22 cellular contexts compared by ENCODE assay signal in genomic region chr4:69823048-69823447, GRCh38. TPM values are rescaled to one million over a fixed set of nuclear protein-coding genes. Genes with fewer than 3 reads are reported as not detected.
DNase-seq lines count a peak whose midpoint lies in the region; ATAC-seq, FAIRE-seq and TF ChIP-seq lines count a peak whose summit lies in the region.
"Had no signal": no experiment of that assay in that cellular context is flagged by ENCODE, and none has a peak within 500 bp of the region (broad histone marks: within the 10 kb centered on the region; RNA-seq: fewer than 3 reads in every experiment).

No MANE protein-coding gene starts in this region.

- H4K91ac ChIP-seq in H1 (replicated peaks; ENCODE audit: insufficient read length, low read length), result no peak overlapping the region

- no peak overlapping the region for H3K4me3 ChIP-seq in SK-N-SH (ENCODE audit: low read depth in 2 of 2, low read length in 1 of 2)
- H3K4me3 ChIP-seq in H1 (ENCODE audit: extremely low read depth in 1 of 4, insufficient read depth in 2 of 4, low read depth in 3 of 4, low read length in 4 of 4), result no peak overlapping the region
- H3K4me3 ChIP-seq: A549; BLaER1 treated with 17β-estradiol and CSF1 and Interleukin-3, amounts not matched to agents 10 nM and 100 nM; gastrocnemius medialis; spleen had no signal

- peaks cover 4% of the 10 kb centered on the region for H3K36me3 Mint-ChIP-seq in type B pancreatic cell

- 38% methylated on average over 4 of the region's 4 CpGs for WGBS in SK-N-SH (ENCODE audit: low lambda C conversion rate)
- 89% methylated on average over 4 of the region's 4 CpGs; no CpG with 5 or more reads in 1 of the 2 experiments for WGBS in H1 (ENCODE audit: extremely low coverage in 1 of 2, insufficient coverage in 1 of 2, insufficient read length in 1 of 2, insufficient replicate concordance in 2 of 2, low coverage in 1 of 2, low lambda C conversion rate in 2 of 2, missing lambda C conversion rate in 1 of 2), 2 experiments

- H3K4me1 ChIP-seq in SK-N-SH (ENCODE audit: control insufficient read depth in 1 of 2, insufficient read depth in 2 of 2, low read depth in 1 of 2, low read length in 1 of 2) (no peaks in the 10 kb centered on the region), H1 (replicated peaks in 1 of 4; ENCODE audit: control insufficient read depth in 3 of 4, insufficient read depth in 4 of 4, low read length in 3 of 4) (no peaks in the 10 kb centered on the region)
- H3K4me1 ChIP-seq: A549; BLaER1 treated with 17β-estradiol and CSF1 and Interleukin-3, amounts not matched to agents 10 nM and 100 nM; gastrocnemius medialis had no signal

- no peaks in the 10 kb centered on the region for H3K9me3 Mint-ChIP-seq in type B pancreatic cell

- no peak overlapping the region for H2AK5ac ChIP-seq in H1 (ENCODE audit: low read depth, low read length)

- no peak overlapping the region for H3K4ac ChIP-seq in H1 (replicated peaks; ENCODE audit: insufficient read length, low read depth, low read length)

- H4K8ac ChIP-seq in H1 (ENCODE audit: extremely low read depth, insufficient read depth, low read length), result no peak overlapping the region

- no peaks in the 10 kb centered on the region for H3K27me3 Mint-ChIP-seq in type B pancreatic cell

- H2AFZ ChIP-seq in SK-N-SH (ENCODE audit: low read depth), result peak overlapping the region; percentile 41; the same call in 1 of the 2 replicates
- H2AFZ ChIP-seq in H1 (ENCODE audit: low read length), result peak overlapping the region; percentile 96

- H3K23ac ChIP-seq in H1 (ENCODE audit: insufficient read length), result no peak overlapping the region

- TF ChIP-seq EP300 in SK-N-SH (IDR thresholded peaks at IDR 0.05; ENCODE audit: borderline replicate concordance in 1 of 2, low read depth in 1 of 2, low read length in 1 of 2) (no peak), H1 (IDR thresholded peaks at IDR 0.05; ENCODE audit: borderline replicate concordance in 1 of 2, low read depth in 2 of 2, low read length in 2 of 2) (no peak)

- H3K27ac ChIP-seq in SK-N-SH (ENCODE audit: low read depth in 2 of 2, low read length in 1 of 2) (no peak overlapping the region), H1 (ENCODE audit: low read depth, low read length) (no peak overlapping the region)
- H3K27ac ChIP-seq: A549; BLaER1 treated with 17β-estradiol and CSF1 and Interleukin-3, amounts not matched to agents 10 nM and 100 nM; gastrocnemius medialis; spleen had no signal

- H3K4me2 ChIP-seq in SK-N-SH, result no peak overlapping the region
- H3K4me2 ChIP-seq in H1 (ENCODE audit: insufficient read depth in 1 of 2, low read depth in 2 of 2, low read length in 2 of 2), result no peak overlapping the region
- H3K4me2 ChIP-seq: A549; BLaER1 treated with 17β-estradiol and CSF1 and Interleukin-3, amounts not matched to agents 10 nM and 100 nM had no signal

- no peak for TF ChIP-seq POLR2A in H1 (IDR thresholded peaks at IDR 0.05; ENCODE audit: control extremely low read depth in 1 of 2, low read depth in 2 of 2, low read length in 2 of 2)

- H3K23me2 ChIP-seq in H1 (ENCODE audit: low read depth, low read length), result no peaks in the 10 kb centered on the region

- H2BK5ac ChIP-seq in H1 (ENCODE audit: low read depth, low read length), result no peak overlapping the region

- H3K79me1 ChIP-seq in H1 (ENCODE audit: low read depth, low read length), result no peaks in the 10 kb centered on the region

- H2BK20ac ChIP-seq in H1 (ENCODE audit: low read length), result no peak overlapping the region

- H3F3A ChIP-seq in SK-N-SH (replicated peaks; ENCODE audit: insufficient read depth), result peaks cover 3% of the 10 kb centered on the region

- H3K9me3 ChIP-seq in SK-N-SH (no peaks in the 10 kb centered on the region), H1 (ENCODE audit: insufficient read depth in 2 of 2, low read depth in 1 of 2, low read length in 1 of 2) (no peaks in the 10 kb centered on the region)
- H3K9me3 ChIP-seq: A549, gastrocnemius medialis had no signal

- no peak overlapping the region for H2BK120ac ChIP-seq in H1 (replicated peaks; ENCODE audit: low read depth, low read length)

- H3K79me2 ChIP-seq in SK-N-SH (ENCODE audit: insufficient read depth) (no peaks in the 10 kb centered on the region), H1 (ENCODE audit: control insufficient read depth in 1 of 2, insufficient read depth in 2 of 2, low read length in 2 of 2) (no peaks in the 10 kb centered on the region)

- no peak overlapping the region for H3K14ac ChIP-seq in H1 (ENCODE audit: insufficient read length)

- H3K56ac ChIP-seq in H1 (replicated peaks; ENCODE audit: insufficient read length, low read depth, low read length), result no peak overlapping the region

- H4K5ac ChIP-seq in H1 (ENCODE audit: insufficient read length, low read depth, low read length), result no peak overlapping the region

- DNase-seq in SK-N-SH (no peak), H1 (ENCODE audit: low read depth in 1 of 2, low spot score in 2 of 2) (no peak), type B pancreatic cell (ENCODE audit: extremely low spot score, unreplicated experiment) (no peak), dedifferentiated amniotic fluid mesenchymal stem cell (ENCODE audit: extremely low spot score) (no peak), hippocampal formation (lab: John Stamatoyannopoulos, UW) (no peak)
- DNase-seq: amniotic stem cell, gastrocnemius medialis, midbrain, NCI-H2081 treated with DMSO at 0.1 percent for 48 hours, substantia nigra had no signal

- no peaks in the 10 kb centered on the region for H4K20me1 ChIP-seq in SK-N-SH (ENCODE audit: insufficient read depth)
- no peaks in the 10 kb centered on the region for H4K20me1 ChIP-seq in H1 (replicated peaks in 1 of 2; ENCODE audit: control insufficient read depth in 1 of 2, insufficient read depth in 2 of 2, low read length in 2 of 2)
- H4K20me1 ChIP-seq: BLaER1 treated with 17β-estradiol and CSF1 and Interleukin-3, amounts not matched to agents 10 nM and 100 nM had no signal

- H3K36me3 ChIP-seq in SK-N-SH (replicated peaks in 1 of 2; ENCODE audit: control insufficient read depth in 1 of 2, insufficient read depth in 2 of 2, low read length in 1 of 2) (no peaks in the 10 kb centered on the region), H1 (ENCODE audit: control insufficient read depth in 2 of 4, insufficient read depth in 4 of 4, low read length in 3 of 4) (no peaks in the 10 kb centered on the region)
- H3K36me3 ChIP-seq: BLaER1 treated with 17β-estradiol and CSF1 and Interleukin-3, amounts not matched to agents 10 nM and 100 nM; gastrocnemius medialis; spleen had no signal

- H3K9me2 ChIP-seq in SK-N-SH, result no peaks in the 10 kb centered on the region

- H2BK15ac ChIP-seq in H1 (ENCODE audit: low read length), result no peak overlapping the region

- no peak overlapping the region for H2BK12ac ChIP-seq in H1 (ENCODE audit: low read depth, low read length)

- H3K4me1 Mint-ChIP-seq in type B pancreatic cell (ENCODE audit: unreplicated experiment), result no peaks in the 10 kb centered on the region

- H3K9ac ChIP-seq in SK-N-SH (no peak overlapping the region), H1 (replicated peaks in 1 of 4; ENCODE audit: extremely low read depth in 1 of 4, low read depth in 3 of 4, low read length in 3 of 4) (no peak overlapping the region)
- H3K9ac ChIP-seq: BLaER1 treated with 17β-estradiol and CSF1 and Interleukin-3, amounts not matched to agents 10 nM and 100 nM had no signal

- no peak for TF ChIP-seq CTCF in SK-N-SH (IDR thresholded peaks at IDR 0.05)
- TF ChIP-seq CTCF in H1 (IDR thresholded peaks at IDR 0.05; ENCODE audit: control extremely low read depth in 1 of 3, insufficient read depth in 1 of 3, low read depth in 1 of 3, low read length in 3 of 3), result no peak
- no peak for TF ChIP-seq CTCF in type B pancreatic cell (conservative IDR thresholded peaks at IDR 0.05)

- no peak overlapping the region for H3K18ac ChIP-seq in H1 (ENCODE audit: extremely low read depth, low read length)

- CTCF ChIA-PET in SK-N-SH (lab: Yijun Ruan, JAX), result interaction anchor here (0.6 to 1.2 kb wide), 2 partner anchors 10 to 32 kb away, joined by 3 to 5 read pairs; no protein-coding TSS in a partner anchor
- CTCF ChIA-PET in H1 (lab: Charles Lee; ENCODE audit: partially characterized antibody), result interaction anchor here (0.6 to 2.7 kb wide), 21 partner anchors 11 to 685 kb away, joined by 3 to 10 read pairs (median 4); no protein-coding TSS in a partner anchor

- FAIRE-seq in H1 (lab: Jason Lieb, UNC), result no peak
- FAIRE-seq: A549, H54 had no signal

- no peak overlapping the region for H3K4me3 Mint-ChIP-seq in type B pancreatic cell

- ATAC-seq in SK-N-SH treated with all-trans-retinoic acid at 6 μM for 48 hours (no peak; the same call in 2 of the 3 replicates), HG03159 (IDR thresholded peaks at IDR 0.05; ENCODE audit: unreplicated experiment) (peak; percentile 4), HG03139 (IDR thresholded peaks at IDR 0.05; ENCODE audit: unreplicated experiment) (no peak)
- ATAC-seq: gastrocnemius medialis, Right ventricle myocardium inferior had no signal

- TF ChIP-seq RAD21 in SK-N-SH (IDR thresholded peaks at IDR 0.05; ENCODE audit: low read length) (no peak), H1 (IDR thresholded peaks at IDR 0.05 in 1 of 2, conservative IDR thresholded peaks at IDR 0.05 in 1 of 2; ENCODE audit: low read depth in 2 of 2, low read length in 2 of 2) (no peak)

- POLR2A ChIA-PET in SK-N-SH (lab: Yijun Ruan, JAX) (no interaction called here), H1 (lab: Charles Lee; ENCODE audit: partially characterized antibody) (no interaction called here)

- H3K27ac Mint-ChIP-seq in type B pancreatic cell, result peak overlapping the region; percentile 26

- H3K27me3 ChIP-seq in SK-N-SH (ENCODE audit: insufficient read depth) (no peaks in the 10 kb centered on the region), H1 (replicated peaks in 1 of 4; ENCODE audit: control insufficient read depth in 3 of 4, extremely low read depth in 1 of 4, insufficient read depth in 3 of 4, low read length in 3 of 4) (no peaks in the 10 kb centered on the region)
- H3K27me3 ChIP-seq: BLaER1 treated with 17β-estradiol and CSF1 and Interleukin-3, amounts not matched to agents 10 nM and 100 nM; gastrocnemius medialis; spleen had no signal

TF ChIP-seq in SK-N-SH treated with all-trans-retinoic acid at 6 μM for 48 hours, 23 proteins besides CTCF, POLR2A, EP300 and RAD21 (continues in another document):
- TF ChIP-seq ZNF8 (CRISPR knock-in tag; IDR thresholded peaks at IDR 0.05), result no peak

RNA-seq across cellular contexts. Expression of gene SULT1E1, which starts 36.9 kb away (rescaled TPM):
- polyA plus RNA-seq in SK-N-SH (2012; rRNA removed) (13.7 and 21.5 TPM in 2 replicates), H1 (2011; rRNA removed) (not detected in 2 replicates)
- 16.3 and 21.8 TPM in 2 replicates for polyA plus RNA-seq in SK-N-SH (2012; cell fraction: cytosol; rRNA removed)
- polyA plus RNA-seq in SK-N-SH (2012; cell fraction: nucleus; rRNA removed), result 16.4 and 44.9 TPM in 2 replicates
- not detected in 2 replicates for total RNA-seq in H1 (2021; fragmentation: NEBNext Ultra II Directional; extraction: Animal tissue kit (Norgen Biotek cat#: 25700))
- not detected for polyA plus RNA-seq in H1 (2011; cell fraction: cytosol; rRNA removed)
- not detected for polyA plus RNA-seq in H1 (2011; cell fraction: nucleus; rRNA removed)
- not detected in 4 replicates for polyA plus RNA-seq in H1 (2012, experiment 1 of 2)
- polyA plus RNA-seq in H1 (2012, experiment 2 of 2), result not detected
- not detected for polyA plus RNA-seq in H1 (2013, experiment 1 of 2)
- 0.02 TPM for polyA plus RNA-seq in H1 (2013, experiment 2 of 2)
- not detected in 2 replicates for polyA minus RNA-seq in H1 (2011; rRNA and poly(A)+ RNA removed)
- not detected for polyA minus RNA-seq in H1 (2011; cell fraction: cytosol; rRNA and poly(A)+ RNA removed)
- polyA minus RNA-seq in H1 (2011; cell fraction: nucleus; rRNA and poly(A)+ RNA removed), result not detected
- total RNA-seq in type B pancreatic cell (ENCODE audit: low replicate concordance), result 64.9 and 80.7 TPM in 2 replicates
- total RNA-seq: cardiac septum; gastrocnemius medialis; OCI-LY7; Right ventricle myocardium inferior; spleen; T-helper 1 cell treated with Interleukin-12 subunit alpha and Interleukin-12 subunit beta and Interleukin-4 antibody, amounts not matched to agents 30 ng/mL and 1 ng/mL, for 36 hours had no signal
- polyA plus RNA-seq: neural cell, spleen had no signal

Comparison
In these comparisons a context has a peak if more than half of its experiments do, and no peak if none do; other contexts are left out.
1. RNA of gene SULT1E1, which starts 36.9 kb away (total RNA-seq): 64.9 to 80.7 TPM in type B pancreatic cell; not detected in H1; every median in the first group is over 10 times any median in the second.